Comparison of ENCODE assay signal across 1 cellular context in the genomic region with DNA sequence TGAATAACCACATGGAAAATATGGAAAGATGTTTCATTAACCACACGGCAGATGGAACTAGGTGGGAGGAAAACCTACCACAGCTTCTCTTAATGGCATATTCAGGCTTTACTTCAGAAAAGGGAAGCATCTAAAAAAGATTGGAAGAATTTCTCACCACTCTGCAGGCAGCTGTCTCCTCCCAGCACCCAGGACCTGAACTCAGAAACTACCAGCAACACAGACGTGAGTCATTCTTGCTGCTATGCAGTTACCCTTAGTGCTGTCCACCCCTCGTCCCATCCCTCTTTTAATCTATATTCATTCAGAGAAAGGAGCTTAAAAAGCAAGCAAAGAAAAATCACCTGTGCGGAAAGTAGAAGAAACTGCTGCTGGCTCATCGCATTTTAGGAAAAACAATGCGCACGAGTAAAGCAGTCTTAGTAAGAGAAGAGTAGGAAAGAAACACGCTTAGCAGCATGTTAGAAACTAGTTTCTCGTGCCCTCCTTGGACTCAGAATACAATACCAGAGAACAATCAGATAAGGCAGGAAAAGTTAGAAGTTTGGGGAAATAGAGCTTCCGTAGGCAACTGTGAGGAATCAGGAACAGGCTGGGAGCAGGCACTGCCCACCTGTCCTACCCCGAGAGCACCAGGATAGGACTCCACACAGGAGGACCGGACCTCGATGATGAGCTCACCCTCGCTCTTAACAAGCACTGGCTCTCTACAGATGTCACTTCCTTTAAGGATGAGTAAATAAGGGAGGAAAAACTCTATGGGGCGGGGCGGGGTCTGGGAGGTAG.
A peak's percentile ranks its signal among the peaks of the same experiment; 100 is the strongest.
TF ChIP-seq lines count a peak whose summit lies in the region.

No MANE protein-coding gene starts in this region.

TF ChIP-seq in GM12878, 131 proteins besides CTCF, POLR2A, EP300 and RAD21 (continued from another document):
- no peak for TF ChIP-seq MEF2A (IDR thresholded peaks at IDR 0.05; ENCODE audit: insufficient read depth, low read depth, low read length)
- TF ChIP-seq PBX3 (IDR thresholded peaks at IDR 0.05; ENCODE audit: insufficient replicate concordance, low read depth, low read length): no peak
- TF ChIP-seq TCF3 (IDR thresholded peaks at IDR 0.05; ENCODE audit: borderline replicate concordance, insufficient read depth, low read depth, low read length): 0 out of 2 replicates have a peak, but pooled peaks have one; percentile 64
- TF ChIP-seq CHD4 (IDR thresholded peaks at IDR 0.05): no peak
- no peak for TF ChIP-seq SP1 (IDR thresholded peaks at IDR 0.05; ENCODE audit: low read depth, low read length)
- 0 out of 2 replicates have a peak, but pooled peaks have one; percentile 35 for TF ChIP-seq RB1 (IDR thresholded peaks at IDR 0.05; ENCODE audit: borderline replicate concordance)
- no peak for TF ChIP-seq MEF2B (IDR thresholded peaks at IDR 0.05; ENCODE audit: partially characterized antibody, poor library complexity, severe bottlenecking)
- TF ChIP-seq POLR2AphosphoS2 (IDR thresholded peaks at IDR 0.05; ENCODE audit: low read depth, low read length): peak; percentile 45; the same call in 1 of the 2 replicates
- peak; percentile 64 for TF ChIP-seq GABPA (IDR thresholded peaks at IDR 0.05; ENCODE audit: low read depth)
- peak; percentile 48 for TF ChIP-seq IKZF1 (conservative IDR thresholded peaks at IDR 0.05)
- peak; percentile 52; the same call in 1 of the 2 replicates for TF ChIP-seq TAF1 (IDR thresholded peaks at IDR 0.05; ENCODE audit: borderline replicate concordance, low read depth, low read length)
- no peak for TF ChIP-seq SREBF1 (IDR thresholded peaks at IDR 0.05; ENCODE audit: low read length)
- 0 out of 4 replicates have a peak, but pooled peaks of 1 of the 2 experiments have one; percentile 32 for TF ChIP-seq ETV6 (conservative IDR thresholded peaks at IDR 0.05 in 1 of 2, IDR thresholded peaks at IDR 0.05 in 1 of 2; ENCODE audit: borderline replicate concordance in 1 of 2, low read depth in 1 of 2)
- TF ChIP-seq RUNX3 (IDR thresholded peaks at IDR 0.05; ENCODE audit: low read length): peak; percentile 45
- no peak for TF ChIP-seq NR2F1 (conservative IDR thresholded peaks at IDR 0.05)
- peak; percentile 64 for TF ChIP-seq BCL3 (IDR thresholded peaks at IDR 0.05; ENCODE audit: borderline replicate concordance, insufficient read depth, low read depth, low read length, poor library complexity, severe bottlenecking)
- peak; percentile 87 for TF ChIP-seq EED (IDR thresholded peaks at IDR 0.05; ENCODE audit: low read depth)
- peak; percentile 84 for TF ChIP-seq CREB1 (IDR thresholded peaks at IDR 0.05; ENCODE audit: low read depth)
- peak; percentile 49 for TF ChIP-seq NFIC (IDR thresholded peaks at IDR 0.05; ENCODE audit: low read depth, low read length)
- TF ChIP-seq CREM (IDR thresholded peaks at IDR 0.05; ENCODE audit: low read depth): peak; percentile 60; the same call in 1 of the 2 replicates
- TF ChIP-seq FOXM1 (IDR thresholded peaks at IDR 0.05; ENCODE audit: low read depth, low read length): no peak; the same call in 1 of the 2 replicates
- TF ChIP-seq, protein P1, sequence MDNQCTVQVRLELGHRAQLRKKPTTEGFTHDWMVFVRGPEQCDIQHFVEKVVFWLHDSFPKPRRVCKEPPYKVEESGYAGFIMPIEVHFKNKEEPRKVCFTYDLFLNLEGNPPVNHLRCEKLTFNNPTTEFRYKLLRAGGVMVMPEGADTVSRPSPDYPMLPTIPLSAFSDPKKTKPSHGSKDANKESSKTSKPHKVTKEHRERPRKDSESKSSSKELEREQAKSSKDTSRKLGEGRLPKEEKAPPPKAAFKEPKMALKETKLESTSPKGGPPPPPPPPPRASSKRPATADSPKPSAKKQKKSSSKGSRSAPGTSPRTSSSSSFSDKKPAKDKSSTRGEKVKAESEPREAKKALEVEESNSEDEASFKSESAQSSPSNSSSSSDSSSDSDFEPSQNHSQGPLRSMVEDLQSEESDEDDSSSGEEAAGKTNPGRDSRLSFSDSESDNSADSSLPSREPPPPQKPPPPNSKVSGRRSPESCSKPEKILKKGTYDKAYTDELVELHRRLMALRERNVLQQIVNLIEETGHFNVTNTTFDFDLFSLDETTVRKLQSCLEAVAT (IDR thresholded peaks at IDR 0.05): peak; percentile 92
TF ChIP-seq in GM12878: peak in this region for 18.
